8 cellular contexts compared by ENCODE assay signal in the genomic region with DNA sequence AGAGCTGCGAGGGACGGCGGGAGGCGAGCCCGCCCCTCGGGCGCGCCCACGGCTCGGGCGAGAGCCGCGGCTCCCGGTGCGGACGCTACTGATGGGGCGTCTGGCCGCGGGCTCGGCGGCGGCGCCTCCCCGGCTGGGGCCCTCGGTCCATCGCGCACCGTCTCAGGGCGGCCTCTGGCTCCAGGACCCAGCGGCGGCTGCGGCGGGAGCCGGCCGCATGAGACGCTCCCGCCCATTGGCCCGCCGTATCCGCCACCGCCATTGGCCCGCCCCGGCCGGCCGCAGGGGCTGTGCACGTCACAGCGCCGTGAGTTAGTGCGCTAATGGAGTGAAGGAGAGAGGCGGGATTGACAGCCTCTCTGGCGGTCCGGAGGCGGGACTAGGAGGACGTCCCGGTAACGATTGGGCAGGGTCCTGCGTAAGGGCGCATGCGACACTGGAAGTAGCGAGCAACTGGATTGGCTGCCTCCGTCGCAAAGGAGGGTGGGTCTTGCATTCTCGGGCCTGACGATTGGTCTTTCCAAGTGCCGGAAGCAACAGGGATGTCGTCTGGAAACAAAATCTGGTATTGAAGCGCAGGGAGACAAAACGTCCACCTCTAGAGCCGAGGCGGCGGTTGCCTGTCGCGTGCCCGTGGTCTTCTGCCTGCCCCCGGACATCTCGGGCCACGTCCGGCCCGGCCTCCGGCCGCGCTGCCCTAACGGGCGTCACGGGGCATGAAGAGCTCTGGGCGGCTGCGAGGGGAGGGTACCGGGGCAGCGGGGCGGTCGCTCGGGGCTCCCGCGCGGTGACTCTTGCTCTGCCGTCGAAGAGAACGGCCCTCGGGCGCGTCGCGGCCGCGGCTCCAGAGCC. TPM values are rescaled to one million over a fixed set of nuclear protein-coding genes. Genes with fewer than 3 reads are reported as not detected.
DNase-seq lines count a peak whose midpoint lies in the region; ATAC-seq and TF ChIP-seq lines count a peak whose summit lies in the region.

A gene (minus strand): TSS at position 176 of the 852 bp plus-strand sequence. CDS start 173,542 bp downstream, outside the sequence.

- no peaks in the 10 kb centered on the region for H3K9me3 ChIP-seq in SK-N-SH
- H3K9me3 ChIP-seq in suprapubic skin = no peaks in the 10 kb centered on the region

- CTCF ChIA-PET in SK-N-SH (lab: Yijun Ruan, JAX) = interaction anchor here (1.7 kb wide), 1 partner anchor 75 kb away, joined by 4 read pairs; no protein-coding TSS in a partner anchor

- H3K4me1 ChIP-seq in SK-N-SH (ENCODE audit: control insufficient read depth in 1 of 2, insufficient read depth in 2 of 2, low read depth in 1 of 2, low read length in 1 of 2) (peaks cover 7 to 20% of the 10 kb centered on the region in 2 experiments), suprapubic skin (peaks cover 40% of the 10 kb centered on the region)

- H3K9me2 ChIP-seq in SK-N-SH = no peaks in the 10 kb centered on the region

- TF ChIP-seq POLR2A in suprapubic skin (IDR thresholded peaks at IDR 0.05) = peak; percentile 77 to 94

- H3F3A ChIP-seq in SK-N-SH (replicated peaks; ENCODE audit: insufficient read depth) = peaks cover 12% of the 10 kb centered on the region

- H3K4me3 ChIP-seq in SK-N-SH (ENCODE audit: low read depth in 2 of 2, low read length in 1 of 2) = peak within 1 kb of the TSS; percentile 80 to 89
- peak within 1 kb of the TSS; percentile 87 for H3K4me3 ChIP-seq in suprapubic skin

- POLR2A ChIA-PET in SK-N-SH (lab: Yijun Ruan, JAX) = interaction anchor here (1.2 kb wide), 1 partner anchor 81 kb away, joined by 3 read pairs; no protein-coding TSS in a partner anchor

- WGBS in SK-N-SH (ENCODE audit: low lambda C conversion rate) = under 1% methylated on average over 22 of the region's 105 CpGs
- under 1% methylated on average over 68 of the region's 105 CpGs for WGBS in suprapubic skin

- H3K9ac ChIP-seq in SK-N-SH = peak within 1 kb of the TSS; percentile 91

- TF ChIP-seq EP300 in SK-N-SH (IDR thresholded peaks at IDR 0.05; ENCODE audit: borderline replicate concordance in 1 of 2, low read depth in 1 of 2, low read length in 1 of 2) (no peak), suprapubic skin (IDR thresholded peaks at IDR 0.05) (no peak)

- peaks cover 35% of the 10 kb centered on the region for H4K20me1 ChIP-seq in SK-N-SH (ENCODE audit: insufficient read depth)

- TF ChIP-seq RAD21 in SK-N-SH (IDR thresholded peaks at IDR 0.05; ENCODE audit: low read length) = no peak

- H3K79me2 ChIP-seq in SK-N-SH (ENCODE audit: insufficient read depth) = peaks cover 65% of the 10 kb centered on the region

- H3K36me3 ChIP-seq in SK-N-SH (replicated peaks in 1 of 2; ENCODE audit: control insufficient read depth in 1 of 2, insufficient read depth in 2 of 2, low read length in 1 of 2) (peaks cover 0 to 6% of the 10 kb centered on the region in 2 experiments), suprapubic skin (no peaks in the 10 kb centered on the region)

- TF ChIP-seq CTCF in SK-N-SH (IDR thresholded peaks at IDR 0.05) (no peak), suprapubic skin (IDR thresholded peaks at IDR 0.05) (no peak)

- ATAC-seq in HG02571 (IDR thresholded peaks at IDR 0.05; ENCODE audit: unreplicated experiment) = peak; percentile 83

- H3K4me2 ChIP-seq in SK-N-SH = peak within 1 kb of the TSS; percentile 97

- H3K27me3 ChIP-seq in SK-N-SH (ENCODE audit: insufficient read depth) (no peaks in the 10 kb centered on the region), suprapubic skin (no peaks in the 10 kb centered on the region)

- DNase-seq in GM04504 (ENCODE audit: low read depth) (peak; percentile 99), NCI-H1048 (lab: John Stamatoyannopoulos, UW) (peak; percentile 85), SK-N-SH (peak; percentile 100), germinal center (ENCODE audit: low spot score) (peak; percentile 100), nucleus accumbens (lab: John Stamatoyannopoulos, UW) (peak; percentile 81 to 100 (median 99)), suprapubic skin (ENCODE audit: low spot score in 2 of 2) (peak; percentile 100)
- peak; percentile 99 for DNase-seq in activated naive CD4-positive, alpha-beta T cell treated with anti-CD3 and anti-CD28 coated beads, Interleukin-2, amount 50 U/mL, for 16 hours

- peak within 1 kb of the TSS; percentile 91; the same call in 1 of the 2 replicates for H2AFZ ChIP-seq in SK-N-SH (ENCODE audit: low read depth)

- H3K27ac ChIP-seq in SK-N-SH (ENCODE audit: low read depth in 2 of 2, low read length in 1 of 2) (peak within 1 kb of the TSS; percentile 72 to 94), suprapubic skin (peak within 1 kb of the TSS; percentile 99)

TF ChIP-seq in SK-N-SH, 30 proteins besides CTCF, POLR2A, EP300 and RAD21 (continues in another document):
- no peak for TF ChIP-seq NFIC (IDR thresholded peaks at IDR 0.05; ENCODE audit: borderline replicate concordance)
- TF ChIP-seq NRF1 (IDR thresholded peaks at IDR 0.05; ENCODE audit: low read depth, low read length) = peak; percentile 62
- peak; percentile 94 for TF ChIP-seq TAF1 (IDR thresholded peaks at IDR 0.05; ENCODE audit: borderline replicate concordance, low read depth, low read length)
- TF ChIP-seq TCF12 (IDR thresholded peaks at IDR 0.05) = no peak
- no peak for TF ChIP-seq EZH2phosphoT487 (IDR thresholded peaks at IDR 0.05; ENCODE audit: borderline replicate concordance, low read depth)
- TF ChIP-seq, protein P1, sequence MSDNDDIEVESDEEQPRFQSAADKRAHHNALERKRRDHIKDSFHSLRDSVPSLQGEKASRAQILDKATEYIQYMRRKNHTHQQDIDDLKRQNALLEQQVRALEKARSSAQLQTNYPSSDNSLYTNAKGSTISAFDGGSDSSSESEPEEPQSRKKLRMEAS (IDR thresholded peaks at IDR 0.05; ENCODE audit: low read depth) = peak; percentile 51; the same call in 1 of the 2 replicates
- peak; percentile 81 for TF ChIP-seq MXI1 (IDR thresholded peaks at IDR 0.05; ENCODE audit: low read depth, low read length)
- TF ChIP-seq, protein P2, sequence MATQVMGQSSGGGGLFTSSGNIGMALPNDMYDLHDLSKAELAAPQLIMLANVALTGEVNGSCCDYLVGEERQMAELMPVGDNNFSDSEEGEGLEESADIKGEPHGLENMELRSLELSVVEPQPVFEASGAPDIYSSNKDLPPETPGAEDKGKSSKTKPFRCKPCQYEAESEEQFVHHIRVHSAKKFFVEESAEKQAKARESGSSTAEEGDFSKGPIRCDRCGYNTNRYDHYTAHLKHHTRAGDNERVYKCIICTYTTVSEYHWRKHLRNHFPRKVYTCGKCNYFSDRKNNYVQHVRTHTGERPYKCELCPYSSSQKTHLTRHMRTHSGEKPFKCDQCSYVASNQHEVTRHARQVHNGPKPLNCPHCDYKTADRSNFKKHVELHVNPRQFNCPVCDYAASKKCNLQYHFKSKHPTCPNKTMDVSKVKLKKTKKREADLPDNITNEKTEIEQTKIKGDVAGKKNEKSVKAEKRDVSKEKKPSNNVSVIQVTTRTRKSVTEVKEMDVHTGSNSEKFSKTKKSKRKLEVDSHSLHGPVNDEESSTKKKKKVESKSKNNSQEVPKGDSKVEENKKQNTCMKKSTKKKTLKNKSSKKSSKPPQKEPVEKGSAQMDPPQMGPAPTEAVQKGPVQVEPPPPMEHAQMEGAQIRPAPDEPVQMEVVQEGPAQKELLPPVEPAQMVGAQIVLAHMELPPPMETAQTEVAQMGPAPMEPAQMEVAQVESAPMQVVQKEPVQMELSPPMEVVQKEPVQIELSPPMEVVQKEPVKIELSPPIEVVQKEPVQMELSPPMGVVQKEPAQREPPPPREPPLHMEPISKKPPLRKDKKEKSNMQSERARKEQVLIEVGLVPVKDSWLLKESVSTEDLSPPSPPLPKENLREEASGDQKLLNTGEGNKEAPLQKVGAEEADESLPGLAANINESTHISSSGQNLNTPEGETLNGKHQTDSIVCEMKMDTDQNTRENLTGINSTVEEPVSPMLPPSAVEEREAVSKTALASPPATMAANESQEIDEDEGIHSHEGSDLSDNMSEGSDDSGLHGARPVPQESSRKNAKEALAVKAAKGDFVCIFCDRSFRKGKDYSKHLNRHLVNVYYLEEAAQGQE (IDR thresholded peaks at IDR 0.05; ENCODE audit: low read depth, low read length) = 0 out of 2 replicates have a peak, but pooled peaks have one; percentile 36
- no peak for TF ChIP-seq JUND (IDR thresholded peaks at IDR 0.05)
- TF ChIP-seq ELF1 (IDR thresholded peaks at IDR 0.05) = peak; percentile 99
- TF ChIP-seq FOSL2 (IDR thresholded peaks at IDR 0.05; ENCODE audit: borderline replicate concordance, low read depth) = no peak
- no peak for TF ChIP-seq RXRA (IDR thresholded peaks at IDR 0.05; ENCODE audit: borderline replicate concordance, low read depth)
- no peak; the same call in none of the 2 replicates for TF ChIP-seq GABPA (IDR thresholded peaks at IDR 0.05; ENCODE audit: low read depth)
- no peak for TF ChIP-seq FOXJ3 (CRISPR knock-in tag; IDR thresholded peaks at IDR 0.05)
- TF ChIP-seq CHD2 (IDR thresholded peaks at IDR 0.05; ENCODE audit: low read length, partially characterized antibody) = peak; percentile 94
- no peak for TF ChIP-seq TEAD4 (IDR thresholded peaks at IDR 0.05; ENCODE audit: borderline replicate concordance, insufficient read depth)
- no peak for TF ChIP-seq FOXM1 (IDR thresholded peaks at IDR 0.05; ENCODE audit: low read depth)
- no peak for TF ChIP-seq RFX5 (IDR thresholded peaks at IDR 0.05; ENCODE audit: low read length)
- TF ChIP-seq, protein P3, sequence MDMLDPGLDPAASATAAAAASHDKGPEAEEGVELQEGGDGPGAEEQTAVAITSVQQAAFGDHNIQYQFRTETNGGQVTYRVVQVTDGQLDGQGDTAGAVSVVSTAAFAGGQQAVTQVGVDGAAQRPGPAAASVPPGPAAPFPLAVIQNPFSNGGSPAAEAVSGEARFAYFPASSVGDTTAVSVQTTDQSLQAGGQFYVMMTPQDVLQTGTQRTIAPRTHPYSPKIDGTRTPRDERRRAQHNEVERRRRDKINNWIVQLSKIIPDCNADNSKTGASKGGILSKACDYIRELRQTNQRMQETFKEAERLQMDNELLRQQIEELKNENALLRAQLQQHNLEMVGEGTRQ (IDR thresholded peaks at IDR 0.05; ENCODE audit: borderline replicate concordance, low read depth, low read length) = no peak
- no peak for TF ChIP-seq MEF2A (IDR thresholded peaks at IDR 0.05; ENCODE audit: borderline replicate concordance, low read depth)
- TF ChIP-seq YY1 (IDR thresholded peaks at IDR 0.05; ENCODE audit: low read depth) = no peak

RNA-seq across cellular contexts. Expression of the gene that starts here (rescaled TPM):
- polyA plus RNA-seq in SK-N-SH (2012; rRNA removed) = 31.1 and 50.2 TPM in 2 replicates
- polyA plus RNA-seq in SK-N-SH (2012; cell fraction: cytosol; rRNA removed) = 35.1 and 42.0 TPM in 2 replicates
- 122 and 132 TPM in 2 replicates for polyA plus RNA-seq in SK-N-SH (2012; cell fraction: nucleus; rRNA removed)
- total RNA-seq in suprapubic skin = 100 to 1,000 TPM in 3 of 4 donors, 10 to 100 TPM in 1; 85.4 to 212 (median 127) TPM

Comparison
In these comparisons a context has a peak if more than half of its experiments do, and no peak if none do; other contexts are left out.
1. Peak in every context shown above with its lines: DNase-seq, ATAC-seq, H3K4me3 ChIP-seq and H3K27ac ChIP-seq.